Comparison of ENCODE assay signal across 9 cellular contexts in the genomic region with DNA sequence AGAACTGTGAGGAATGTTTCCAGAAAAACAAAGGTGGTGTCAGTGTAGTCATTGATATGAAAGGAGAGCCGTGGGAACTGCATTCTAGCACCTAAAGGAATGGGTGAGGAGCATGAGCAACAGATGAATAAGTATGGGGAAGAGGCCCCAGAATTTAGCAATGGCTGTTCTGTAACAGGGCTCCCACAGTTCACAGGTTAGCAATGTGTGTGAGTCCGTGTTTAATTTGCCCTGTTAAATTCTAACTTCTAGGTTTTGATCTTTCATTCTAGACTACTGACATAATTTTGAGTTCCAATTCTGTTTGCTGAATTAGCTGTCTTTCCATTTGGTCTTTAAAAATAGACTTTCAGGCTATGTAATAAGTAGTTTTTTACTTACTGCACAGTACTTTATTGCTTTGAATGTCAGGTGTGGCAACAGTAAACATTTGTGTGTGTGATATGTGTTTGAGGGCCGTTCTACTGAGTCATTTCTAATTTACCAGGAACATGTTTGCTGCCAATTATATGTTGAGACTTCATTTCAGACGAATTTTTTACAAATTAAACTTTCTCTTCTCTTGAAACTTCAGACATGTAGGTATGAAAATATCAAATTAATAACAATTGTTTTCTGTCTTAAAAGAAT. TPM values are rescaled to one million over a fixed set of nuclear protein-coding genes. Genes with fewer than 3 reads are reported as not detected.
DNase-seq lines count a peak whose midpoint lies in the region; ATAC-seq and TF ChIP-seq lines count a peak whose summit lies in the region.
"Had no signal": no experiment of that assay in that cellular context is flagged by ENCODE, and none has a peak within 500 bp of the region (broad histone marks: within the 10 kb centered on the region; RNA-seq: fewer than 3 reads in every experiment).

No MANE protein-coding gene starts in this region.

- DNase-seq in activated CD4-positive, alpha-beta T cell treated with anti-CD3 and anti-CD28 coated beads, Interleukin-2, amount 10 ng/mL, durations not matched to agents 24 days and 14 days: peak; percentile 55
- no peak for DNase-seq in activated CD4-positive, alpha-beta T cell treated with anti-CD3 and anti-CD28 coated beads, Interleukin-2, amount 50 U/mL, for 1 hour
- DNase-seq in LoVo (ENCODE audit: low spot score): peak; percentile 51
- DNase-seq in chondrocyte (ENCODE audit: low spot score): no peak
- DNase-seq in spleen: no peak
- no peak for DNase-seq in stimulated activated CD4-positive, alpha-beta T cell treated with anti-CD3 and anti-CD28 coated beads, Interleukin-4, amount 100 ng/mL, for 24 hours
- DNase-seq in DMS53 treated with DMSO at 0.1 percent for 48 hours (lab: John Stamatoyannopoulos, UW; ENCODE audit: unreplicated experiment): no peak
- DNase-seq: H9 had no signal

- no peak for TF ChIP-seq POLR2A in spleen (IDR thresholded peaks at IDR 0.05)

- ATAC-seq in HG02588 (IDR thresholded peaks at IDR 0.05; ENCODE audit: unreplicated experiment): no peak

- peaks cover 32% of the 10 kb centered on the region for H3K36me3 Mint-ChIP-seq in activated CD4-positive, alpha-beta T cell treated with anti-CD3 and anti-CD28 coated beads, Interleukin-2, amount 10 ng/mL, durations not matched to agents 24 days and 14 days (ENCODE audit: low read depth)
- no peaks in the 10 kb centered on the region for H3K36me3 Mint-ChIP-seq in chondrocyte (ENCODE audit: low read depth)

- no peaks in the 10 kb centered on the region for H3K27me3 Mint-ChIP-seq in activated CD4-positive, alpha-beta T cell treated with anti-CD3 and anti-CD28 coated beads, Interleukin-2, amount 10 ng/mL, durations not matched to agents 24 days and 14 days
- no peaks in the 10 kb centered on the region for H3K27me3 Mint-ChIP-seq in chondrocyte (ENCODE audit: low read depth)

- H3K36me3 ChIP-seq in spleen: peaks cover 0 to 18% (median 8%) of the 10 kb centered on the region in 6 donors

- H3K27ac ChIP-seq in spleen: peak overlapping the region in 5 of 8 donors; percentile 4 to 52 (median 26)

- H3K27ac Mint-ChIP-seq in activated CD4-positive, alpha-beta T cell treated with anti-CD3 and anti-CD28 coated beads, Interleukin-2, amount 10 ng/mL, durations not matched to agents 24 days and 14 days: peak overlapping the region; percentile 80
- H3K27ac Mint-ChIP-seq in chondrocyte (ENCODE audit: unreplicated experiment): peak overlapping the region; percentile 80
- H3K27ac Mint-ChIP-seq: H9 had no signal

- peak overlapping the region in 1 of 8 donors; percentile 10 for H3K4me3 ChIP-seq in spleen

- WGBS in spleen, 5 donors: 44 to 57% (median 47%) methylated on average over 4 of the region's 4 CpGs

- H3K4me1 ChIP-seq in spleen: peaks cover 33 to 100% (median 92%) of the 10 kb centered on the region in 6 donors

- no peak for TF ChIP-seq CTCF in chondrocyte (IDR thresholded peaks at IDR 0.05)
- TF ChIP-seq CTCF in spleen (IDR thresholded peaks at IDR 0.05 in 8 of 11, conservative IDR thresholded peaks at IDR 0.05 in 3 of 11): no peak

- peaks cover 69% of the 10 kb centered on the region for H3K4me1 Mint-ChIP-seq in activated CD4-positive, alpha-beta T cell treated with anti-CD3 and anti-CD28 coated beads, Interleukin-2, amount 10 ng/mL, durations not matched to agents 24 days and 14 days
- peaks cover 85% of the 10 kb centered on the region for H3K4me1 Mint-ChIP-seq in chondrocyte (ENCODE audit: low read depth)

- intact Hi-C loops in activated CD4-positive, alpha-beta T cell treated with anti-CD3 and anti-CD28 coated beads, Interleukin-2, amount 10 ng/mL, durations not matched to agents 24 days and 14 days (cut with micrococcal nuclease): loop anchor here (1.0 kb wide), 4 partner anchors 8 to 57 kb away; a partner anchor contains a TSS
- intact Hi-C loops in spleen (cut with DNase I; ENCODE audit: low total_unique reads): no loop called here

- H3K9me3 Mint-ChIP-seq in activated CD4-positive, alpha-beta T cell treated with anti-CD3 and anti-CD28 coated beads, Interleukin-2, amount 10 ng/mL, durations not matched to agents 24 days and 14 days: peaks cover 3% of the 10 kb centered on the region
- peaks cover 3% of the 10 kb centered on the region for H3K9me3 Mint-ChIP-seq in chondrocyte (ENCODE audit: low read depth)
- H3K9me3 Mint-ChIP-seq: H9 had no signal

- H3K9me3 ChIP-seq in spleen: no peaks in the 10 kb centered on the region

- H3K27me3 ChIP-seq in spleen (replicated peaks in 1 of 7): no peaks in the 10 kb centered on the region

- peak overlapping the region; percentile 55 for H3K4me3 Mint-ChIP-seq in activated CD4-positive, alpha-beta T cell treated with anti-CD3 and anti-CD28 coated beads, Interleukin-2, amount 10 ng/mL, durations not matched to agents 24 days and 14 days
- H3K4me3 Mint-ChIP-seq in chondrocyte (ENCODE audit: unreplicated experiment): no peak overlapping the region
- H3K4me3 Mint-ChIP-seq: H9 had no signal

RNA-seq across cellular contexts. Expression of a gene that starts 8.8 kb away (rescaled TPM):
- total RNA-seq in activated CD4-positive, alpha-beta T cell treated with anti-CD3 and anti-CD28 coated beads, Interleukin-2, amount 10 ng/mL, durations not matched to agents 24 days and 14 days: 30.8 and 33.9 TPM in 2 replicates
- total RNA-seq in chondrocyte (17.1 to 35.0 TPM (median 35.0 TPM) in 3 replicates), spleen (10 to 100 TPM; 45.5 to 70.1 (median 63.8) TPM)
- 10 to 100 TPM; 33.4 to 41.9 (median 40.2) TPM for polyA plus RNA-seq in spleen

Comparison
In these comparisons a context has a peak if more than half of its experiments do, and no peak if none do; other contexts are left out.
1. DNase-seq: peak in activated CD4-positive, alpha-beta T cell treated with anti-CD3 and anti-CD28 coated beads, Interleukin-2, amount 10 ng/mL, durations not matched to agents 24 days and 14 days (single experiment) and LoVo (single experiment); none in activated CD4-positive, alpha-beta T cell treated with anti-CD3 and anti-CD28 coated beads, Interleukin-2, amount 50 U/mL, for 1 hour (single experiment), chondrocyte (single experiment), spleen (single experiment), stimulated activated CD4-positive, alpha-beta T cell treated with anti-CD3 and anti-CD28 coated beads, Interleukin-4, amount 100 ng/mL, for 24 hours (single experiment) and DMS53 treated with DMSO at 0.1 percent for 48 hours (single experiment).